ENCODE assay signal across 21 cellular contexts in the genomic region with DNA sequence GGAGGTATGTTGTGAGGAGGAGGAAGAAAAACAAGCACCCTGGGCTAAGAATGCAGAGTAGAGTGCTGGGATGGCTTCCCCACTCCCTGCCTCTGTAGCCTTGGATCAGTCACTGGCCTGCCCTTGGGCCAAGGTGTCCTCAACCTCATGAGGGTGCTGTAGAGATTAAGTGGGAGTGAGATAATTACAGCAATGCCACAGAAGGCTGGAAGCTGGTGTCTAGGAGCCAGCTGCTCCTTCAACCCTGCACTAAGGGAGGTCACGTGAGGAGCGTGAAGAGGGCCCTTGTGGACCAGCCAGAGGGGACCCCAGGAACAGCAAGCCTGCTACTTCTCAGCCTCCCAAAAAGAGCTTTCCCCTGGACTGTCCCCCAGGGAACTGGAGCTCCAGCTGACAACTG.
DNase-seq lines count a peak whose midpoint lies in the region; ATAC-seq and TF ChIP-seq lines count a peak whose summit lies in the region.
"Had no signal": no experiment of that assay in that cellular context is flagged by ENCODE, and none has a peak within 500 bp of the region (broad histone marks: within the 10 kb centered on the region; RNA-seq: fewer than 3 reads in every experiment).

No MANE protein-coding gene starts in this region.

- H3K4me2 ChIP-seq in trophoblast cell (ENCODE audit: low read length), result no peak overlapping the region

- CTCF ChIA-PET in activated CD8-positive, alpha-beta memory T cell treated with anti-CD3 and anti-CD28 coated beads, Interleukin-2, amount 10 ng/mL, durations not matched to agents 7 days and 5 days (lab: Charles Lee), result no interaction called here

- H3K4me3 ChIP-seq in trophoblast cell (ENCODE audit: low read depth, low read length), result no peak overlapping the region
- no peak overlapping the region for H3K4me3 ChIP-seq in gastroesophageal sphincter
- H3K4me3 ChIP-seq: GM23248, Peyer's patch, SJSA1 had no signal

- no peak overlapping the region for H3K27ac ChIP-seq in trophoblast cell (ENCODE audit: low read depth, low read length)
- H3K27ac ChIP-seq in gastroesophageal sphincter, result no peak overlapping the region
- H3K27ac ChIP-seq: GM23248, Peyer's patch, SJSA1 had no signal

- H3K27me3 ChIP-seq in trophoblast cell (ENCODE audit: insufficient read depth, low read length) (no peaks in the 10 kb centered on the region), gastroesophageal sphincter (no peaks in the 10 kb centered on the region)
- H3K27me3 ChIP-seq: Peyer's patch, SJSA1 had no signal

- no peak for TF ChIP-seq EP300 in gastroesophageal sphincter (IDR thresholded peaks at IDR 0.05)

- no peak for ATAC-seq in activated CD8-positive, alpha-beta memory T cell treated with anti-CD3 and anti-CD28 coated beads, Interleukin-2, amount 10 ng/mL, durations not matched to agents 7 days and 5 days
- ATAC-seq in esophagus mucosa (no peak), gastroesophageal sphincter (no peak)
- ATAC-seq: HCT116 had no signal

- no peak overlapping the region for H3K23ac ChIP-seq in trophoblast cell (ENCODE audit: low read length)

- H2BK12ac ChIP-seq in trophoblast cell (ENCODE audit: low read length), result peak overlapping the region; percentile 42

- H3K4me1 ChIP-seq in trophoblast cell (ENCODE audit: control insufficient read depth in 1 of 2, insufficient read depth in 2 of 2, low read length in 2 of 2) (peaks cover 12 to 22% of the 10 kb centered on the region in 2 experiments), gastroesophageal sphincter (peaks cover 8 to 15% (median 8%) of the 10 kb centered on the region in 3 donors)
- H3K4me1 ChIP-seq: Peyer's patch had no signal

- H2AFZ ChIP-seq in trophoblast cell (ENCODE audit: insufficient read depth, low read length, poor library complexity), result no peak overlapping the region
- H2AFZ ChIP-seq: GM23248 had no signal

- no peak overlapping the region for H3K4ac ChIP-seq in trophoblast cell (ENCODE audit: low read depth, low read length)

- H2BK120ac ChIP-seq in trophoblast cell (ENCODE audit: insufficient read depth, low read length, poor library complexity), result peak overlapping the region; percentile 34

- H3K79me1 ChIP-seq in trophoblast cell (ENCODE audit: low read length), result peaks cover 18% of the 10 kb centered on the region

- no CpG with 5 or more reads among the region's 2 CpGs for WGBS in trophoblast cell (ENCODE audit: extremely low coverage, insufficient coverage, insufficient read length)
- no CpG with 5 or more reads among the region's 2 CpGs for WGBS in gastroesophageal sphincter (ENCODE audit: low coverage in 1 of 2), 2 donors

- H3K27me3 Mint-ChIP-seq in activated CD8-positive, alpha-beta memory T cell treated with anti-CD3 and anti-CD28 coated beads, Interleukin-2, amount 10 ng/mL, durations not matched to agents 7 days and 5 days, result peaks cover 3% of the 10 kb centered on the region
- H3K27me3 Mint-ChIP-seq in chondrocyte (ENCODE audit: low read depth), result no peaks in the 10 kb centered on the region

- H2AK5ac ChIP-seq in trophoblast cell (ENCODE audit: low read length), result peak overlapping the region; percentile 41

- H3K36me3 Mint-ChIP-seq in activated CD8-positive, alpha-beta memory T cell treated with anti-CD3 and anti-CD28 coated beads, Interleukin-2, amount 10 ng/mL, durations not matched to agents 7 days and 5 days, result no peaks in the 10 kb centered on the region
- peaks cover 3% of the 10 kb centered on the region for H3K36me3 Mint-ChIP-seq in chondrocyte (ENCODE audit: low read depth)

- H3K9me3 Mint-ChIP-seq in activated CD8-positive, alpha-beta memory T cell treated with anti-CD3 and anti-CD28 coated beads, Interleukin-2, amount 10 ng/mL, durations not matched to agents 7 days and 5 days (ENCODE audit: low read depth), result no peaks in the 10 kb centered on the region
- H3K9me3 Mint-ChIP-seq in chondrocyte (ENCODE audit: low read depth), result peaks cover 6% of the 10 kb centered on the region

- no peak overlapping the region for H3K14ac ChIP-seq in trophoblast cell (ENCODE audit: low read length)

- no peak overlapping the region for H3K4me3 Mint-ChIP-seq in activated CD8-positive, alpha-beta memory T cell treated with anti-CD3 and anti-CD28 coated beads, Interleukin-2, amount 10 ng/mL, durations not matched to agents 7 days and 5 days
- H3K4me3 Mint-ChIP-seq in chondrocyte (ENCODE audit: unreplicated experiment), result no peak overlapping the region
- H3K4me3 Mint-ChIP-seq: B cell had no signal

- no peak overlapping the region for H3K27ac Mint-ChIP-seq in activated CD8-positive, alpha-beta memory T cell treated with anti-CD3 and anti-CD28 coated beads, Interleukin-2, amount 10 ng/mL, durations not matched to agents 7 days and 5 days
- peak overlapping the region; percentile 95 for H3K27ac Mint-ChIP-seq in chondrocyte (ENCODE audit: unreplicated experiment)
- H3K27ac Mint-ChIP-seq: B cell had no signal

- DNase-seq in activated CD8-positive, alpha-beta memory T cell treated with anti-CD3 and anti-CD28 coated beads, Interleukin-2, amount 10 ng/mL, durations not matched to agents 7 days and 5 days, result peak; percentile 31
- DNase-seq in activated CD8-positive, alpha-beta memory T cell treated with anti-CD3 and anti-CD28 coated beads for 24 hours, result no peak
- DNase-seq in chondrocyte (ENCODE audit: low spot score), result no peak
- no peak for DNase-seq in trophoblast cell
- no peak for DNase-seq in activated effector memory CD4-positive, alpha-beta T cell treated with anti-CD3 and anti-CD28 coated beads, Interleukin-2, amount 50 U/mL, for 16 hours
- DNase-seq in erythroblast (lab: John Stamatoyannopoulos, UW), result no peak
- DNase-seq: 8988T; GDM1; GM23248; KBM-7; NCI-H1105 treated with DMSO at 0.1 percent for 48 hours; NCI-H187 treated with DMSO at 0.1 percent for 48 hours; NCI-H446; NCI-H748 treated with DMSO at 0.1 percent for 48 hours; NK-92 treated with Interleukin-12 subunit alpha and Interleukin-12 subunit beta, amount 100 ng/mL, for 24 hours; Peyer's patch had no signal

- no peak overlapping the region for H3K18ac ChIP-seq in trophoblast cell (ENCODE audit: low read length)

- peak overlapping the region; percentile 29 for H4K91ac ChIP-seq in trophoblast cell (ENCODE audit: low read depth, low read length)

- H3K9ac ChIP-seq in trophoblast cell (ENCODE audit: low read length), result no peak overlapping the region
- H3K9ac ChIP-seq: GM23248 had no signal

- no peak overlapping the region for H2BK5ac ChIP-seq in trophoblast cell (ENCODE audit: low read depth, low read length, poor library complexity)

- H4K12ac ChIP-seq in trophoblast cell (ENCODE audit: low read depth, low read length), result no peak overlapping the region

- peaks cover 4% of the 10 kb centered on the region for H3K79me2 ChIP-seq in trophoblast cell (ENCODE audit: control insufficient read depth, insufficient read depth, low read length, poor library complexity)

- TF ChIP-seq POLR2A in erythroblast (IDR thresholded peaks at IDR 0.05; ENCODE audit: low read length), result no peak
- TF ChIP-seq POLR2A in gastroesophageal sphincter (IDR thresholded peaks at IDR 0.05), result no peak

- H3K36me3 ChIP-seq in trophoblast cell (ENCODE audit: control insufficient read depth in 1 of 2, insufficient read depth in 2 of 2, low read length in 2 of 2) (no peaks in the 10 kb centered on the region), gastroesophageal sphincter (no peaks in the 10 kb centered on the region)
- H3K36me3 ChIP-seq: Peyer's patch, SJSA1 had no signal

- TF ChIP-seq CTCF in chondrocyte (IDR thresholded peaks at IDR 0.05), result no peak
- TF ChIP-seq CTCF in gastroesophageal sphincter (IDR thresholded peaks at IDR 0.05), result no peak

- no peaks in the 10 kb centered on the region for H3K4me1 Mint-ChIP-seq in activated CD8-positive, alpha-beta memory T cell treated with anti-CD3 and anti-CD28 coated beads, Interleukin-2, amount 10 ng/mL, durations not matched to agents 7 days and 5 days
- H3K4me1 Mint-ChIP-seq in chondrocyte (ENCODE audit: low read depth), result peaks cover 76% of the 10 kb centered on the region
- H3K4me1 Mint-ChIP-seq: B cell had no signal

- H4K8ac ChIP-seq in trophoblast cell (ENCODE audit: low read depth, low read length), result peak overlapping the region; percentile 12

- no peaks in the 10 kb centered on the region for H3K9me3 ChIP-seq in trophoblast cell (ENCODE audit: insufficient read depth, low read depth, low read length)
- no peaks in the 10 kb centered on the region for H3K9me3 ChIP-seq in gastroesophageal sphincter
- H3K9me3 ChIP-seq: Peyer's patch, SJSA1 had no signal
